In the genomic region with DNA sequence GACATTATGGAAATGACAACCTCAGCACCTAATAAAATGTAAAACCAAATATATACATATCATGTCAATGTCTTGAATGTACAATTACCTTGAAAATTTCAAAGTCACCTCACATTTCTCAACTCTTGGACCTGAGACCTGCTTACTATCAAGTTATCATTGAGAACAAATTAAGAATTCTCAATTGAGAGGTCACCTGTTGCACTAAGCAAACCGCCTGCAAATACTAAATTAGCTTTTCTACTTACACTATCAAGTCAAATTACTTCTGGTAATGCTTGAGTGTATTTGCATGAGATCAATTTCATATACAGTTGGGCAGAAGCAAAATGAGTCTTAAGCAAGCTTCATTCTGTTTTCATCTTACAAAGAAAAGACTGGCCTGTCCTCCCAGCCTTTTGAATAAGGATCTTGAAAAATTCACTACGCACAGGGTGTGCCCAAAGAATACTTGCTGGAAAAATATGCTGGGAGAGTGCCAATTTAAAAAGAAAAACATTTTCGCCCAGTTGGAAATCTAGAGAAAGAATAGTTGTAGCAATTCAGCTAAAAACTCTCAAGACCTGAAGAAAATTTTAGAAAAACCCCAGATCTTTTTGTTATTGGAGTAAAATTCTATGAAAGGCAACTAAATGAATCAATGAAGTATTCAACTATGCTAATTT, we compare ENCODE assay signal across 10 cellular contexts. TPM values are rescaled to one million over a fixed set of nuclear protein-coding genes. Genes with fewer than 3 reads are reported as not detected.
DNase-seq lines count a peak whose midpoint lies in the region; ATAC-seq and TF ChIP-seq lines count a peak whose summit lies in the region.
"Had no signal": no experiment of that assay in that cellular context is flagged by ENCODE, and none has a peak within 500 bp of the region (broad histone marks: within the 10 kb centered on the region; RNA-seq: fewer than 3 reads in every experiment).

No MANE protein-coding gene starts in this region.

- TF ChIP-seq CTCF in smooth muscle cell (IDR thresholded peaks at IDR 0.05; ENCODE audit: borderline replicate concordance, insufficient read depth, poor library complexity, severe bottlenecking) = no peak

- H3F3A ChIP-seq in smooth muscle cell (ENCODE audit: low read depth) = peaks cover 24% of the 10 kb centered on the region

- peak; percentile 29 for DNase-seq in NCI-H1436 (lab: John Stamatoyannopoulos, UW)
- DNase-seq in NCI-H1436 treated with DMSO at 0.1 percent for 48 hours (lab: John Stamatoyannopoulos, UW) = no peak
- peak; percentile 43 for DNase-seq in fibroblast of the conjunctiva (ENCODE audit: low read depth)
- DNase-seq in smooth muscle cell (lab: John Stamatoyannopoulos, UW; ENCODE audit: unreplicated experiment) = no peak
- no peak for DNase-seq in stimulated activated CD4-positive, alpha-beta T cell treated with anti-CD3 and anti-CD28 coated beads, Interleukin-2, amount 100 ng/mL, for 24 hours
- DNase-seq in MV-4-11 (lab: John Stamatoyannopoulos, UW) = no peak
- no peak for DNase-seq in NCI-H524 treated with DMSO at 0.1 percent for 48 hours (lab: John Stamatoyannopoulos, UW)
- DNase-seq: activated gamma-delta T cell treated with Interleukin-2 at 50 U/mL for 16 hours, right lobe of liver had no signal

- no peak overlapping the region for H2AFZ ChIP-seq in smooth muscle cell (ENCODE audit: low read depth)

- peak overlapping the region; percentile 9 for H3K27ac ChIP-seq in smooth muscle cell (ENCODE audit: low read depth)
- H3K27ac ChIP-seq: right lobe of liver had no signal

- H3K9me3 Mint-ChIP-seq in activated T-helper 17 cell treated with anti-CD3 and anti-CD28 coated beads, Interleukin-2, amount 50 U/mL, for 72 hours = no peaks in the 10 kb centered on the region

- no peak for ATAC-seq in activated T-helper 17 cell treated with anti-CD3 and anti-CD28 coated beads, Interleukin-2, amount 50 U/mL, for 72 hours (replicated peaks)

- peak overlapping the region; percentile 72 for H3K4me3 Mint-ChIP-seq in activated T-helper 17 cell treated with anti-CD3 and anti-CD28 coated beads, Interleukin-2, amount 50 U/mL, for 72 hours

- H3K27me3 Mint-ChIP-seq in activated T-helper 17 cell treated with anti-CD3 and anti-CD28 coated beads, Interleukin-2, amount 50 U/mL, for 72 hours = no peaks in the 10 kb centered on the region

- H3K36me3 Mint-ChIP-seq in activated T-helper 17 cell treated with anti-CD3 and anti-CD28 coated beads, Interleukin-2, amount 50 U/mL, for 72 hours (ENCODE audit: low read depth) = peaks cover 23% of the 10 kb centered on the region

- H3K9me3 ChIP-seq in smooth muscle cell (replicated peaks; ENCODE audit: low read depth) = no peaks in the 10 kb centered on the region
- H3K9me3 ChIP-seq: right lobe of liver had no signal

- no peak overlapping the region for H3K4me2 ChIP-seq in smooth muscle cell

- peaks cover 100% of the 10 kb centered on the region for H4K20me1 ChIP-seq in smooth muscle cell (ENCODE audit: low read depth)

- no peaks in the 10 kb centered on the region for H3K27me3 ChIP-seq in smooth muscle cell (ENCODE audit: low read depth)
- H3K27me3 ChIP-seq: right lobe of liver had no signal

- H3K9ac ChIP-seq in smooth muscle cell (ENCODE audit: low read depth) = no peak overlapping the region

- H3K27ac Mint-ChIP-seq in activated T-helper 17 cell treated with anti-CD3 and anti-CD28 coated beads, Interleukin-2, amount 50 U/mL, for 72 hours = peak overlapping the region; percentile 74

- H3K4me1 ChIP-seq in smooth muscle cell (ENCODE audit: low read depth) = peaks cover 29% of the 10 kb centered on the region

- 97% methylated on average over 3 of the region's 3 CpGs for WGBS in smooth muscle cell (ENCODE audit: low lambda C conversion rate)

- no peaks in the 10 kb centered on the region for H3K36me3 ChIP-seq in smooth muscle cell (ENCODE audit: low read depth)
- H3K36me3 ChIP-seq: right lobe of liver had no signal

- H3K4me3 ChIP-seq in smooth muscle cell = no peak overlapping the region
- H3K4me3 ChIP-seq: right lobe of liver had no signal

- H3K4me1 Mint-ChIP-seq in activated T-helper 17 cell treated with anti-CD3 and anti-CD28 coated beads, Interleukin-2, amount 50 U/mL, for 72 hours = peaks cover 68% of the 10 kb centered on the region

- H3K79me2 ChIP-seq in smooth muscle cell (ENCODE audit: low read depth) = peaks cover 100% of the 10 kb centered on the region

RNA-seq across cellular contexts. Expression of a gene that starts 35.7 kb away (rescaled TPM):
- total RNA-seq in activated T-helper 17 cell treated with anti-CD3 and anti-CD28 coated beads, Interleukin-2, amount 50 U/mL, for 72 hours = 100 to 1,000 TPM in 1 of 2 donors, 10 to 100 TPM in 1; 83.6 to 170 TPM
- total RNA-seq in smooth muscle cell = 59.9 and 69.7 TPM in 2 replicates
- 16.9 and 23.2 TPM in 2 replicates for polyA plus RNA-seq in smooth muscle cell

Comparison
In these comparisons a context has a peak if more than half of its experiments do, and no peak if none do; other contexts are left out.
1. DNase-seq: peak in NCI-H1436 (single experiment) and fibroblast of the conjunctiva (single experiment); none in NCI-H1436 treated with DMSO at 0.1 percent for 48 hours (single experiment), smooth muscle cell (single experiment), stimulated activated CD4-positive, alpha-beta T cell treated with anti-CD3 and anti-CD28 coated beads, Interleukin-2, amount 100 ng/mL, for 24 hours (0 of 2), MV-4-11 (single experiment) and NCI-H524 treated with DMSO at 0.1 percent for 48 hours (single experiment).